ENCODE assay signal across 21 cellular contexts in the genomic region with DNA sequence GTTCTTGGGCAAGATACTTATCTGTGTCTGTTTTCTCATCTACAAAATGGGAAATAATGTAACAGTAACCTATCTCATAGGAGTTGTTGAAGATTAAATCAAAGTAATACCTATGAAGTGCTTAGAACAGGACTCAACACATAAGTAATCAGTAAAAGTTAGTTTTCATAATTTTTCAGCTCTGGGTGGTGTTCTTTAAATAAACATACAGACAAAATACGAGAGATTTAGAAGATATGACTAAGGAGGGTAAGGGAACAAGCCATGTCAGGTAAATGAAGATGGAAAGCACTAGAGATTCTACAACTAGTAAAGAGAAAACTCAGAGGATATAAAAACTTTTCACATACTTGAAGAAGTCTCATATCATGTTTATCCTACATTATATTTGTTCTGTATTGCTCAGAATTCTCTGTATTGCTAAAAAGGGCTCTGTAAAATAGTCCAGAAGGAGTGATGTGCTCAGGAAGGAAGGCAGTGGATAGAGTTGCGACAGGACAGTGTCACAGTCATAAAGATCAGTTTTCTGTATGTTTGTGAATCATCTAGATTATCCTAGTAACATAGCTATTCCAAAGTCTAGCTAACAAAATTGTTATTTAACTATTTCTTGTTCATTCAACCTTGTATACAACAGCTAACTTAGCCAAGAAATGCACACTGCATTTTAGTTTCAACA. TPM values are rescaled to one million over a fixed set of nuclear protein-coding genes. Genes with fewer than 3 reads are reported as not detected.
DNase-seq lines count a peak whose midpoint lies in the region; ATAC-seq, FAIRE-seq and TF ChIP-seq lines count a peak whose summit lies in the region.
"Had no signal": no experiment of that assay in that cellular context is flagged by ENCODE, and none has a peak within 500 bp of the region (broad histone marks: within the 10 kb centered on the region; RNA-seq: fewer than 3 reads in every experiment).

No MANE protein-coding gene starts in this region.

- ATAC-seq in A549 (no peak), T-helper 17 cell (no peak), left colon (peak; percentile 79), HG03565 (IDR thresholded peaks at IDR 0.05; ENCODE audit: unreplicated experiment) (no peak), HG03175 (IDR thresholded peaks at IDR 0.05; ENCODE audit: unreplicated experiment) (no peak), gastroesophageal sphincter (no peak)
- ATAC-seq: CD8-positive, alpha-beta T cell had no signal

- TF ChIP-seq CTCF in A549 (IDR thresholded peaks at IDR 0.05) (no peak), gastroesophageal sphincter (IDR thresholded peaks at IDR 0.05) (no peak)

- H3K4me1 Mint-ChIP-seq in T-helper 17 cell = no peaks in the 10 kb centered on the region
- H3K4me1 Mint-ChIP-seq: IgD-negative memory B cell had no signal

- no peak for TF ChIP-seq POLR2A in A549 (IDR thresholded peaks at IDR 0.05; ENCODE audit: low read length)
- TF ChIP-seq POLR2A in gastroesophageal sphincter (IDR thresholded peaks at IDR 0.05) = no peak

- FAIRE-seq in A549 (lab: Jason Lieb, UNC) (peak; percentile 70), GM18507 (lab: Jason Lieb, UNC) (peak; percentile 21)
- FAIRE-seq: H54, HTR-8/SVneo had no signal

- CTCF ChIA-PET in A549 (lab: Yijun Ruan, JAX) = interaction anchor here (1.9 kb wide), 1 partner anchor 168 kb away, joined by 5 read pairs; no protein-coding TSS in a partner anchor

- H3K27me3 ChIP-seq in gastroesophageal sphincter = no peaks in the 10 kb centered on the region
- H3K27me3 ChIP-seq: BLaER1 treated with 17β-estradiol and CSF1 and Interleukin-3, amounts not matched to agents 10 nM and 100 nM had no signal

- TF ChIP-seq RAD21 in A549 (conservative IDR thresholded peaks at IDR 0.05 in 1 of 2, IDR thresholded peaks at IDR 0.05 in 1 of 2) = no peak

- peak overlapping the region; percentile 54 for H3K27ac Mint-ChIP-seq in T-helper 17 cell
- H3K27ac Mint-ChIP-seq: CD8-positive, alpha-beta T cell; HFFc6; IgD-negative memory B cell had no signal

- TF ChIP-seq EP300 in A549 (IDR thresholded peaks at IDR 0.05) = no peak
- no peak for TF ChIP-seq EP300 in gastroesophageal sphincter (IDR thresholded peaks at IDR 0.05)

- H3K4me3 ChIP-seq in A549 (no peak overlapping the region), gastroesophageal sphincter (no peak overlapping the region)
- H3K4me3 ChIP-seq: BLaER1 treated with 17β-estradiol and CSF1 and Interleukin-3, amounts not matched to agents 10 nM and 100 nM had no signal

- H3K27ac ChIP-seq in A549 = no peak overlapping the region
- no peak overlapping the region for H3K27ac ChIP-seq in gastroesophageal sphincter
- H3K27ac ChIP-seq: BLaER1 treated with 17β-estradiol and CSF1 and Interleukin-3, amounts not matched to agents 10 nM and 100 nM had no signal

- no peaks in the 10 kb centered on the region for H3K27me3 Mint-ChIP-seq in T-helper 17 cell
- H3K27me3 Mint-ChIP-seq: IgD-negative memory B cell had no signal

- intact Hi-C loops in left colon (cut with DNase I, micrococcal nuclease) = no loop called here

- H3K4me2 ChIP-seq in A549 = no peak overlapping the region
- H3K4me2 ChIP-seq: BLaER1 treated with 17β-estradiol and CSF1 and Interleukin-3, amounts not matched to agents 10 nM and 100 nM had no signal

- POLR2A ChIA-PET in A549 (lab: Yijun Ruan, JAX) = no interaction called here

- peaks cover 0 to 41% of the 10 kb centered on the region in 2 donors for H3K36me3 ChIP-seq in gastroesophageal sphincter

- H3K4me1 ChIP-seq in A549 = peaks cover 8% of the 10 kb centered on the region; the same call in 2 of the 3 replicates
- no peaks in the 10 kb centered on the region for H3K4me1 ChIP-seq in gastroesophageal sphincter
- H3K4me1 ChIP-seq: BLaER1 treated with 17β-estradiol and CSF1 and Interleukin-3, amounts not matched to agents 10 nM and 100 nM had no signal

- no peaks in the 10 kb centered on the region for H3K36me3 Mint-ChIP-seq in T-helper 17 cell (ENCODE audit: low read depth)

- 73% methylated on average over 2 of the region's 2 CpGs for WGBS in A549 (ENCODE audit: missing lambda C conversion rate)
- 84 to 89% methylated on average over 2 of the region's 2 CpGs for WGBS in gastroesophageal sphincter (ENCODE audit: low coverage in 1 of 2), 2 donors

- no peak overlapping the region for H3K4me3 Mint-ChIP-seq in T-helper 17 cell
- H3K4me3 Mint-ChIP-seq: CD8-positive, alpha-beta T cell; HFFc6; IgD-negative memory B cell had no signal

- H3K9me3 ChIP-seq in A549 = no peaks in the 10 kb centered on the region
- no peaks in the 10 kb centered on the region for H3K9me3 ChIP-seq in T-helper 17 cell (ENCODE audit: control insufficient read depth, low read length, poor library complexity, severe bottlenecking)
- H3K9me3 ChIP-seq in gastroesophageal sphincter = no peaks in the 10 kb centered on the region
- H3K9me3 ChIP-seq: BLaER1 treated with 17β-estradiol and CSF1 and Interleukin-3, amounts not matched to agents 10 nM and 100 nM had no signal

- DNase-seq in A549 (ENCODE audit: low read depth in 1 of 2, low spot score in 1 of 2) = no peak
- no peak for DNase-seq in GM18507 (ENCODE audit: extremely low spot score, insufficient read length, low read depth)
- DNase-seq in T-helper 17 cell = no peak
- no peak for DNase-seq in left colon
- DNase-seq: CD8-positive, alpha-beta T cell; DMS79; HFFc6; Kasumi-1; MM.1S; NCI-H1092; NCI-H146; NCI-H2029 treated with DMSO at 0.1 percent for 48 hours; NK-92 treated with Interleukin-12 subunit alpha and Interleukin-12 subunit beta, amount 100 ng/mL, for 24 hours; SHP77 had no signal

TF ChIP-seq in A549, 52 proteins besides CTCF, POLR2A, EP300 and RAD21:
- TF ChIP-seq, protein P1, sequence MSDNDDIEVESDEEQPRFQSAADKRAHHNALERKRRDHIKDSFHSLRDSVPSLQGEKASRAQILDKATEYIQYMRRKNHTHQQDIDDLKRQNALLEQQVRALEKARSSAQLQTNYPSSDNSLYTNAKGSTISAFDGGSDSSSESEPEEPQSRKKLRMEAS (IDR thresholded peaks at IDR 0.05) = no peak
- TF ChIP-seq JUN (IDR thresholded peaks at IDR 0.05) (no peak), RFX5 (IDR thresholded peaks at IDR 0.05) (no peak)

RNA-seq across cellular contexts. Expression of a gene that starts 16.0 kb away (rescaled TPM):
- polyA plus RNA-seq in A549 (2011; rRNA removed) (10.9 and 14.7 TPM in 2 replicates), A549 (2017; fragmentation: RNase III; extraction: RNeasy Plus Mini Kit Qiagen cat#74134 plus additional on column Dnase treatment) (7.9 to 9.0 TPM (median 8.3 TPM) in 3 replicates)
- polyA plus RNA-seq in A549 (2012; cell fraction: cytosol; rRNA removed) = 3.4 TPM in 2 replicates
- 1.9 and 3.1 TPM in 2 replicates for polyA plus RNA-seq in A549 (2012; cell fraction: nucleus; rRNA removed)
- 3.8 and 4.4 TPM in 2 replicates for polyA minus RNA-seq in A549 (2011; rRNA and poly(A)+ RNA removed)
- total RNA-seq in T-helper 17 cell (1 to 10 TPM; 2.5 to 2.8 TPM), left colon (1 to 10 TPM; 2.7 to 3.5 TPM), gastroesophageal sphincter (1 to 10 TPM; 2.8 to 5.4 (median 3.4) TPM)
